ENCODE assay signal across 6 cellular contexts in genomic region chr7:151614019-151614418, GRCh38.
"Had no signal": no experiment of that assay in that cellular context is flagged by ENCODE, and none has a peak within 500 bp of the region (broad histone marks: within the 10 kb centered on the region; RNA-seq: fewer than 3 reads in every experiment).

No MANE protein-coding gene starts in this region.

- DNase-seq: GM23248, GOT3, H9, HCEC 1CT, IMR-90 had no signal

- H3K4me3 Mint-ChIP-seq: H9 had no signal

- H3K27ac ChIP-seq: GM23248 had no signal

- H3K4me1 Mint-ChIP-seq: H9 had no signal

- H3K9me3 Mint-ChIP-seq: H9 had no signal

- ATAC-seq: K562 had no signal

- H3K4me3 ChIP-seq: GM23248, K562 had no signal
